In the genomic region with DNA sequence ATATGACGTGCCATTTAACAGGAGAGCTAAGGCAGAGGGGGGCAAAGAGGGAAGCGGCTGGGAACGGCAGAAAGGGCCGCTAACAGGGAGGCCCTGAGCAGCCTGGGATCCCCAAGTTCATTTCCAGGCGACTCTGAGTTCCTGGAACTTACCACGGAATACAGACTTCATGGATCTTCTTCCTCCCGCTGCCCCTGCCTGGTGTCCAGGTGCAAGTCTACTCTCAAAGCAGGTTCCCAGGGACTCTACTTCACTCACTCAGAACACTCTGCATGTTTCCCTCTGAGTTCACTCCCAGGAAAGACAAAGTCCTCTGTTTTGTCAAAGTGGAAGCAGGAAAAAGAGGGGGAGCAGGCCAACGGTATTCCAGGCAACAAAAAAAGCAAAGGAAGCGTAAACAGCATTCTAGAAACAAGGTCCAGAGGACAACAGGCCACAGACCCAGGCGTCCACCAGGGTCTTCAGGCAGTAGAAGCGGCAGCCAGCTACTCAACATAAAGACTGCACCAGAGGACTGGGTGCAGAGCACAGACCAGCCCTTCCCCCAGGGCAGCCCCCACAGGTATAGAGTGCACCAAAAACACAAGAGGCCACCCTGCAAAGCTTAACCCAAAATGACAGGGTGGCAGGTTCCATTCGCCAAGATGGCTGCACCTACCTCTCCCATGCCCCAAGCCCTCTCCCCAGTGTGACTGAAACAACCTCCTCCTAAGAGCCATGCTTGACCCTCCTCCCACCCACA, we compare ENCODE assay signal across 15 cellular contexts. TPM values are rescaled to one million over a fixed set of nuclear protein-coding genes. Genes with fewer than 3 reads are reported as not detected.
A peak's percentile ranks its signal among the peaks of the same experiment; 100 is the strongest.
DNase-seq lines count a peak whose midpoint lies in the region; ATAC-seq lines count a peak whose summit lies in the region.
"Had no signal": no experiment of that assay in that cellular context is flagged by ENCODE, and none has a peak within 500 bp of the region (broad histone marks: within the 10 kb centered on the region; RNA-seq: fewer than 3 reads in every experiment).

No MANE protein-coding gene starts in this region.

- peak overlapping the region; percentile 41 for H3K4me3 Mint-ChIP-seq in activated CD4-positive, alpha-beta T cell treated with anti-CD3 and anti-CD28 coated beads, Interleukin-2, amount 10 ng/mL, durations not matched to agents 24 days and 14 days
- peak overlapping the region; percentile 7 for H3K4me3 Mint-ChIP-seq in activated T-helper 1 cell treated with anti-CD3 and anti-CD28 coated beads, Interleukin-12 subunit alpha, Interleukin-12 subunit beta, Interleukin-2, Interleukin-4 antibody, amounts not matched to agents 30 ng/mL and 10 ng/mL and 1 ng/mL, durations not matched to agents 14 hours and 24 hours and 36 hours
- H3K4me3 Mint-ChIP-seq in immature natural killer cell, result peak overlapping the region in 3 of 5 donors; percentile 32 to 40 (median 32)
- H3K4me3 Mint-ChIP-seq in stimulated activated effector memory CD8-positive, alpha-beta T cell treated with anti-CD3 and anti-CD28 coated beads, Interleukin-12 subunit alpha, Interleukin-12 subunit beta, amount 100 ng/mL, for 72 hours, result peak overlapping the region; percentile 76

- H3K9me3 Mint-ChIP-seq in activated CD4-positive, alpha-beta T cell treated with anti-CD3 and anti-CD28 coated beads, Interleukin-2, amount 10 ng/mL, durations not matched to agents 24 days and 14 days, result peaks cover 8% of the 10 kb centered on the region
- H3K9me3 Mint-ChIP-seq in activated T-helper 1 cell treated with anti-CD3 and anti-CD28 coated beads, Interleukin-12 subunit alpha, Interleukin-12 subunit beta, Interleukin-2, Interleukin-4 antibody, amounts not matched to agents 30 ng/mL and 10 ng/mL and 1 ng/mL, durations not matched to agents 14 hours and 24 hours and 36 hours, result peaks cover 4% of the 10 kb centered on the region
- H3K9me3 Mint-ChIP-seq in immature natural killer cell, result no peaks in the 10 kb centered on the region
- H3K9me3 Mint-ChIP-seq in stimulated activated effector memory CD8-positive, alpha-beta T cell treated with anti-CD3 and anti-CD28 coated beads, Interleukin-12 subunit alpha, Interleukin-12 subunit beta, amount 100 ng/mL, for 72 hours, result no peaks in the 10 kb centered on the region
- H3K9me3 Mint-ChIP-seq: central memory CD8-positive, alpha-beta T cell had no signal

- H3K4me1 Mint-ChIP-seq in activated CD4-positive, alpha-beta T cell treated with anti-CD3 and anti-CD28 coated beads, Interleukin-2, amount 10 ng/mL, durations not matched to agents 24 days and 14 days, result peaks cover 53% of the 10 kb centered on the region
- peaks cover 64% of the 10 kb centered on the region for H3K4me1 Mint-ChIP-seq in activated T-helper 1 cell treated with anti-CD3 and anti-CD28 coated beads, Interleukin-12 subunit alpha, Interleukin-12 subunit beta, Interleukin-2, Interleukin-4 antibody, amounts not matched to agents 30 ng/mL and 10 ng/mL and 1 ng/mL, durations not matched to agents 14 hours and 24 hours and 36 hours (ENCODE audit: low read depth)
- peaks cover 57 to 78% of the 10 kb centered on the region in 2 donors for H3K4me1 Mint-ChIP-seq in immature natural killer cell
- peaks cover 79% of the 10 kb centered on the region for H3K4me1 Mint-ChIP-seq in stimulated activated effector memory CD8-positive, alpha-beta T cell treated with anti-CD3 and anti-CD28 coated beads, Interleukin-12 subunit alpha, Interleukin-12 subunit beta, amount 100 ng/mL, for 72 hours

- ATAC-seq in stimulated activated effector memory CD8-positive, alpha-beta T cell treated with anti-CD3 and anti-CD28 coated beads, Interleukin-12 subunit alpha, Interleukin-12 subunit beta, amount 100 ng/mL, for 72 hours, result no peak
- no peak for ATAC-seq in HG02678 (IDR thresholded peaks at IDR 0.05; ENCODE audit: unreplicated experiment)
- ATAC-seq: A549; stimulated activated naive CD8-positive, alpha-beta T cell treated with anti-CD3 and anti-CD28 coated beads, Interleukin-15, amount 100 ng/mL, for 72 hours had no signal

- H3K27me3 Mint-ChIP-seq in activated CD4-positive, alpha-beta T cell treated with anti-CD3 and anti-CD28 coated beads, Interleukin-2, amount 10 ng/mL, durations not matched to agents 24 days and 14 days, result peaks cover 4% of the 10 kb centered on the region
- peaks cover 3% of the 10 kb centered on the region for H3K27me3 Mint-ChIP-seq in activated T-helper 1 cell treated with anti-CD3 and anti-CD28 coated beads, Interleukin-12 subunit alpha, Interleukin-12 subunit beta, Interleukin-2, Interleukin-4 antibody, amounts not matched to agents 30 ng/mL and 10 ng/mL and 1 ng/mL, durations not matched to agents 14 hours and 24 hours and 36 hours (ENCODE audit: insufficient read depth)
- H3K27me3 Mint-ChIP-seq in immature natural killer cell (ENCODE audit: low read depth in 3 of 3), result peaks cover 7 to 22% (median 20%) of the 10 kb centered on the region in 3 donors

- peak overlapping the region; percentile 29 for H3K27ac Mint-ChIP-seq in activated CD4-positive, alpha-beta T cell treated with anti-CD3 and anti-CD28 coated beads, Interleukin-2, amount 10 ng/mL, durations not matched to agents 24 days and 14 days
- H3K27ac Mint-ChIP-seq in activated T-helper 1 cell treated with anti-CD3 and anti-CD28 coated beads, Interleukin-12 subunit alpha, Interleukin-12 subunit beta, Interleukin-2, Interleukin-4 antibody, amounts not matched to agents 30 ng/mL and 10 ng/mL and 1 ng/mL, durations not matched to agents 14 hours and 24 hours and 36 hours, result no peak overlapping the region
- peak overlapping the region in 3 of 6 donors; percentile 36 to 53 (median 41) for H3K27ac Mint-ChIP-seq in immature natural killer cell
- H3K27ac Mint-ChIP-seq in stimulated activated effector memory CD8-positive, alpha-beta T cell treated with anti-CD3 and anti-CD28 coated beads, Interleukin-12 subunit alpha, Interleukin-12 subunit beta, amount 100 ng/mL, for 72 hours, result peak overlapping the region; percentile 86

- intact Hi-C loops in activated CD4-positive, alpha-beta T cell treated with anti-CD3 and anti-CD28 coated beads, Interleukin-2, amount 10 ng/mL, durations not matched to agents 24 days and 14 days (cut with micrococcal nuclease), result loop anchor here (5.0 kb wide), 1 partner anchor 146 kb away; no protein-coding TSS in a partner anchor
- intact Hi-C loops in activated T-helper 1 cell treated with anti-CD3 and anti-CD28 coated beads, Interleukin-12 subunit alpha, Interleukin-12 subunit beta, Interleukin-2, Interleukin-4 antibody, amounts not matched to agents 30 ng/mL and 10 ng/mL and 1 ng/mL, durations not matched to agents 14 hours and 24 hours and 36 hours (cut with micrococcal nuclease), result loop anchor here (5.0 kb wide), 1 partner anchor 166 kb away; the partner anchor contains the start of gene TPGS1

- no peak for DNase-seq in activated CD4-positive, alpha-beta T cell treated with anti-CD3 and anti-CD28 coated beads, Interleukin-2, amount 10 ng/mL, durations not matched to agents 24 days and 14 days
- DNase-seq in activated CD4-positive, alpha-beta T cell treated with anti-CD3 and anti-CD28 coated beads for 4 hours, result no peak
- no peak for DNase-seq in activated T-helper 1 cell treated with anti-CD3 and anti-CD28 coated beads, Interleukin-12 subunit alpha, Interleukin-12 subunit beta, Interleukin-2, Interleukin-4 antibody, amounts not matched to agents 30 ng/mL and 10 ng/mL and 1 ng/mL, durations not matched to agents 14 hours and 24 hours and 36 hours (ENCODE audit: low spot score)
- no peak for DNase-seq in immature natural killer cell
- DNase-seq in stimulated activated effector memory CD8-positive, alpha-beta T cell treated with anti-CD3 and anti-CD28 coated beads, Interleukin-12 subunit alpha, Interleukin-12 subunit beta, amount 100 ng/mL, for 72 hours (ENCODE audit: low spot score in 2 of 2), result no peak
- no peak for DNase-seq in NCI-H187 (lab: John Stamatoyannopoulos, UW)
- no peak for DNase-seq in SKM-1 treated with dmso at 0.1 percent for 144 hours (lab: John Stamatoyannopoulos, UW; ENCODE audit: unreplicated experiment)
- DNase-seq: GF-D8; HCEC 1CT; NCI-H510A treated with DMSO at 0.1 percent for 48 hours; stimulated activated CD4-positive, alpha-beta T cell treated with anti-CD3 and anti-CD28 coated beads, Interleukin-1b, Interleukin-23, amount 100 ng/mL, for 48 hours; stimulated activated naive CD8-positive, alpha-beta T cell treated with anti-CD3 and anti-CD28 coated beads, Interleukin-15, amount 100 ng/mL, for 72 hours had no signal

- H3K36me3 Mint-ChIP-seq in activated CD4-positive, alpha-beta T cell treated with anti-CD3 and anti-CD28 coated beads, Interleukin-2, amount 10 ng/mL, durations not matched to agents 24 days and 14 days (ENCODE audit: low read depth), result peaks cover 42% of the 10 kb centered on the region
- H3K36me3 Mint-ChIP-seq in activated T-helper 1 cell treated with anti-CD3 and anti-CD28 coated beads, Interleukin-12 subunit alpha, Interleukin-12 subunit beta, Interleukin-2, Interleukin-4 antibody, amounts not matched to agents 30 ng/mL and 10 ng/mL and 1 ng/mL, durations not matched to agents 14 hours and 24 hours and 36 hours (ENCODE audit: low read depth), result peaks cover 32% of the 10 kb centered on the region
- no peaks in the 10 kb centered on the region for H3K36me3 Mint-ChIP-seq in immature natural killer cell
- peaks cover 20% of the 10 kb centered on the region for H3K36me3 Mint-ChIP-seq in stimulated activated effector memory CD8-positive, alpha-beta T cell treated with anti-CD3 and anti-CD28 coated beads, Interleukin-12 subunit alpha, Interleukin-12 subunit beta, amount 100 ng/mL, for 72 hours

RNA-seq across cellular contexts. Expression of gene MIER2, which starts 3.0 kb away (rescaled TPM):
- total RNA-seq in activated CD4-positive, alpha-beta T cell treated with anti-CD3 and anti-CD28 coated beads, Interleukin-2, amount 10 ng/mL, durations not matched to agents 24 days and 14 days, result 27.6 and 32.0 TPM in 2 replicates
- total RNA-seq in activated T-helper 1 cell treated with anti-CD3 and anti-CD28 coated beads, Interleukin-12 subunit alpha, Interleukin-12 subunit beta, Interleukin-2, Interleukin-4 antibody, amounts not matched to agents 30 ng/mL and 10 ng/mL and 1 ng/mL, durations not matched to agents 14 hours and 24 hours and 36 hours, result 32.0 and 34.2 TPM in 2 replicates
- polyA plus RNA-seq in immature natural killer cell, result 1 to 10 TPM; 2.0 to 5.8 (median 4.9) TPM

RNA-seq across cellular contexts. Expression of gene PLPP2, which starts 50.4 kb away (rescaled TPM):
- 0.07 and 0.24 TPM in 2 replicates for total RNA-seq in activated CD4-positive, alpha-beta T cell treated with anti-CD3 and anti-CD28 coated beads, Interleukin-2, amount 10 ng/mL, durations not matched to agents 24 days and 14 days
- total RNA-seq in activated T-helper 1 cell treated with anti-CD3 and anti-CD28 coated beads, Interleukin-12 subunit alpha, Interleukin-12 subunit beta, Interleukin-2, Interleukin-4 antibody, amounts not matched to agents 30 ng/mL and 10 ng/mL and 1 ng/mL, durations not matched to agents 14 hours and 24 hours and 36 hours, result 0.16 and 0.34 TPM in 2 replicates
- polyA plus RNA-seq in immature natural killer cell, result under 1 TPM in 1 of 3 donors, not detected in 2; 0.33 TPM

Comparison
In these comparisons a context has a peak if more than half of its experiments do, and no peak if none do; other contexts are left out.
1. H3K4me3 Mint-ChIP-seq: peak in every context shown above with its lines; median percentile 76 in stimulated activated effector memory CD8-positive, alpha-beta T cell treated with anti-CD3 and anti-CD28 coated beads, Interleukin-12 subunit alpha, Interleukin-12 subunit beta, amount 100 ng/mL, for 72 hours; 41 in activated CD4-positive, alpha-beta T cell treated with anti-CD3 and anti-CD28 coated beads, Interleukin-2, amount 10 ng/mL, durations not matched to agents 24 days and 14 days; 32 in immature natural killer cell; 7 in activated T-helper 1 cell treated with anti-CD3 and anti-CD28 coated beads, Interleukin-12 subunit alpha, Interleukin-12 subunit beta, Interleukin-2, Interleukin-4 antibody, amounts not matched to agents 30 ng/mL and 10 ng/mL and 1 ng/mL, durations not matched to agents 14 hours and 24 hours and 36 hours.